In the genomic region with DNA sequence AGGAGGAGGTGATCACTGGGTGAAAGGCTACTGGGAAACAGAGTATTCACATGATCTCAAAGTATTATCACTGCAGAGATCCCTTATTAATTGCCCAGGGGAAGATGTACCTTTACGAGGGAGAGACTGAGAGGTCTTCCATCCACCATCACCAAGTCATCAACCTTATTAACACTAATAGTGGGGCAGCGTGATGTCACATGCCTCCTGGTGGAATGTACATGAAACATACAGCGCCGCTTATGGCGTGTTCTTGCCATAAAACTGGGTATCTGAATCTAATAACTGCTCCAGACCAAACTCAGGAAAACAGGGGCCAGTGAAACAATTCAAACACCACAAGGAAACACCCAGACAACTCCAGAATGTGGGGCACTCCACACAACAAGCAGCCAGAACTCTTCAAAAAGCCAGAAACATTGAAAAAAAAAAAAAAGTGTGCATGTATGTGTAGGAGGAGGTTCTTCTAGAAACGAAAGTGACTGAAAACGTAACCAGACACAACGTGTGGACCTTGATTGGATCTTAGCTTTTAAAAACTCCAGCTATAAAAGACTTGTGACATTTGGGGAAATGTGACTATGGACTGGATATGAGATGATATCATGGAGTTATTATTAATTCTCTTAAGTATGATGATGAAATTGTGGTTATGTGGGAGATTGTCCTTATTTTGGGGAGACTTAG, we compare ENCODE assay signal across 9 cellular contexts. TPM values are rescaled to one million over a fixed set of nuclear protein-coding genes. Genes with fewer than 3 reads are reported as not detected.
DNase-seq lines count a peak whose midpoint lies in the region; ATAC-seq and TF ChIP-seq lines count a peak whose summit lies in the region.
"Had no signal": no experiment of that assay in that cellular context is flagged by ENCODE, and none has a peak within 500 bp of the region (broad histone marks: within the 10 kb centered on the region; RNA-seq: fewer than 3 reads in every experiment).

No MANE protein-coding gene starts in this region.

- no peak for TF ChIP-seq POLR2A in Peyer's patch (IDR thresholded peaks at IDR 0.05)

- peak overlapping the region; percentile 5 to 34 (median 16) for H3K4me3 ChIP-seq in Peyer's patch
- no peak overlapping the region for H3K4me3 ChIP-seq in cardiac fibroblast (replicated peaks in 1 of 2; ENCODE audit: low read depth in 2 of 2, low read length in 2 of 2)
- H3K4me3 ChIP-seq: mucosa of descending colon had no signal

- H3K4me1 ChIP-seq in Peyer's patch: peaks cover 0 to 52% (median 8%) of the 10 kb centered on the region in 4 donors

- ATAC-seq in HG03097 (IDR thresholded peaks at IDR 0.05; ENCODE audit: low FRiP score, unreplicated experiment): no peak
- ATAC-seq: mucosa of descending colon had no signal

- DNase-seq in GM03348 (ENCODE audit: low spot score): peak; percentile 20
- peak in 2 of 3 donors; percentile 62 to 66 for DNase-seq in Peyer's patch
- peak; percentile 16 to 24 for DNase-seq in cardiac fibroblast (ENCODE audit: low read depth in 2 of 2)
- peak; percentile 19 for DNase-seq in pons (ENCODE audit: low spot score)
- DNase-seq in NCI-H146 (lab: John Stamatoyannopoulos, UW): no peak
- DNase-seq in hippocampal formation (lab: John Stamatoyannopoulos, UW): no peak
- DNase-seq in kidney glomerular epithelial cell (lab: John Stamatoyannopoulos, UW): no peak

- peak overlapping the region in 3 of 4 donors; percentile 42 to 68 (median 45) for H3K27ac ChIP-seq in Peyer's patch

- H3K9me3 ChIP-seq in Peyer's patch: no peaks in the 10 kb centered on the region
- H3K9me3 ChIP-seq: mucosa of descending colon had no signal

- TF ChIP-seq CTCF in Peyer's patch (IDR thresholded peaks at IDR 0.05) (peak in 5 of 6 experiments; percentile 12 to 50 (median 27)), cardiac fibroblast (IDR thresholded peaks at IDR 0.05; ENCODE audit: low read depth, low read length) (no peak)

- H3K27me3 ChIP-seq in Peyer's patch: no peaks in the 10 kb centered on the region

- no peaks in the 10 kb centered on the region for H3K36me3 ChIP-seq in Peyer's patch

RNA-seq across cellular contexts. Expression of gene STIMATE, which starts 4.6 kb away (rescaled TPM):
- total RNA-seq in Peyer's patch: 10 to 100 TPM; 16.1 to 91.6 (median 17.0) TPM

RNA-seq across cellular contexts. Expression of gene MUSTN1, which starts 57.9 kb away (rescaled TPM):
- total RNA-seq in Peyer's patch: 10 to 100 TPM in 2 of 4 donors, 1 to 10 TPM in 2; 2.3 to 28.9 (median 11.9) TPM

Comparison
In these comparisons a context has a peak if more than half of its experiments do, and no peak if none do; other contexts are left out.
1. DNase-seq: peak in GM03348 (single experiment), Peyer's patch (2 of 3), cardiac fibroblast (2 of 2) and pons (single experiment); none in NCI-H146 (single experiment), hippocampal formation (0 of 2) and kidney glomerular epithelial cell (single experiment).
2. H3K4me3 ChIP-seq: peak in Peyer's patch (4 of 4); none in cardiac fibroblast (0 of 2).